14 cellular contexts compared by ENCODE assay signal in the genomic region with DNA sequence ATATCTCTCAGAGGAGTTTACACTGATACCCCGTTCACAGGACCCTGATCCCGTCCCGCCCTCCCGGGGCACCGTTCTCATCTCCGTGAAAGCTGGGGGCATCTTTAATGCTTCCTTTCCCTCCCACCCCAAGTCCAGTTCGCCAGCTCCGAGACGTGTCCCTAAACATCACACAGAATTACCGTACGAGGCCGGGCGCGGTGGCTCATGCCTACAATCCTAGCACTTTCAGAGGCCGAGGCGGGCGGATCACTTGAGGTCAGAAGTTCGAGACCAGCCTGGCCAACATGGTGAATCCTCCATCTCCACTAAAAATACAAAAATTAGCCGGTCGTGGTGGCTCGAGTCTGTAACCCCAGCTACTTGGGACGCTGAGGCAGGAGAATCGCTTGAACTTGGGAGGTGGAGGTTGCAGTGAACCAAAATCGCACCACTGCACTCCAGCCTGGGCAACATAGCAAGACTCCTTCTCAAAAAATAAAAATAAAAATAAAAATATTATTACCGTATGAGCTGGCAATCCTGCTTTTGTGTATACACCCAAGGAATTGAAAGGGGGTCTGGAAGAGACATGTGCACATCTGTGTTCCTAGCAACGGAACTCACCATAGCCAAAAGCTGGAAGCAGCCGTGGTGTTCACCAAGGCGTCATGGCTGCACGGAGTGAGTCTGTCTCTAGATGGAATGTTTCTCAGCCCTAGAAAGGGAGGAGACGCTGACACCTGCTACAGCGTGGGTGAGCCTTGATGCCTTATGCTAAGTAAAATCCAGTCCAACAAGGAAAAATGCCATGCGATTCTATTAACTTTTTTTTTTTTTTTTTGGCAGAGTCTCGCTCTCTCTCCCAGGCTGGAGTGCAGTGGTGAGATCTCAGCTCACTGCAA. TPM values are rescaled to one million over a fixed set of nuclear protein-coding genes. Genes with fewer than 3 reads are reported as not detected.
DNase-seq lines count a peak whose midpoint lies in the region; ATAC-seq and TF ChIP-seq lines count a peak whose summit lies in the region.
"Had no signal": no experiment of that assay in that cellular context is flagged by ENCODE, and none has a peak within 500 bp of the region (broad histone marks: within the 10 kb centered on the region; RNA-seq: fewer than 3 reads in every experiment).

No MANE protein-coding gene starts in this region.

- H3K27ac ChIP-seq in ascending aorta = no peak overlapping the region
- no peak overlapping the region for H3K27ac ChIP-seq in iPS-20b (ENCODE audit: low read length)
- no peak overlapping the region for H3K27ac ChIP-seq in rectal smooth muscle tissue (ENCODE audit: low read depth, low read length)
- H3K27ac ChIP-seq: neutrophil had no signal

- H3K4me3 Mint-ChIP-seq in CD14-positive monocyte = peak overlapping the region; percentile 74 to 90
- H3K4me3 Mint-ChIP-seq: activated CD4-positive, alpha-beta memory T cell treated with anti-CD3 and anti-CD28 coated beads for 36 hours had no signal

- peaks cover 28 to 42% (median 28%) of the 10 kb centered on the region in 3 donors for H3K27me3 Mint-ChIP-seq in CD14-positive monocyte (ENCODE audit: low read depth in 3 of 3)

- H3K27me3 ChIP-seq in ascending aorta = peaks cover 8% of the 10 kb centered on the region
- H3K27me3 ChIP-seq in iPS-20b (ENCODE audit: insufficient read depth, low read length) = peaks cover 89% of the 10 kb centered on the region
- H3K27me3 ChIP-seq in rectal smooth muscle tissue (ENCODE audit: control insufficient read depth, insufficient read depth, low read length) = no peaks in the 10 kb centered on the region

- H3K36me3 Mint-ChIP-seq in CD14-positive monocyte = peaks cover 1 to 3% of the 10 kb centered on the region in 2 donors
- H3K36me3 Mint-ChIP-seq: activated CD4-positive, alpha-beta memory T cell treated with anti-CD3 and anti-CD28 coated beads for 36 hours; T-cell had no signal

- H3K27ac Mint-ChIP-seq in CD14-positive monocyte = peak overlapping the region in 1 of 7 donors; percentile 15
- H3K27ac Mint-ChIP-seq: activated CD4-positive, alpha-beta memory T cell treated with anti-CD3 and anti-CD28 coated beads for 36 hours had no signal

- no peaks in the 10 kb centered on the region for H3K9me3 ChIP-seq in ascending aorta
- H3K9me3 ChIP-seq in iPS-20b (ENCODE audit: insufficient read depth, low read depth, low read length) = peaks cover 2% of the 10 kb centered on the region
- H3K9me3 ChIP-seq: neutrophil had no signal

- H3K9ac ChIP-seq in iPS-20b (ENCODE audit: low read depth, low read length) (no peak overlapping the region), rectal smooth muscle tissue (ENCODE audit: low read length) (no peak overlapping the region)

- in situ Hi-C loops in GM13977 (cut with MboI; ENCODE audit: low pct_unique_long_range_greater_than_20kb, low sequenced_read_pairs, unreplicated experiment) = no loop called here

- TF ChIP-seq CTCF in CD14-positive monocyte (IDR thresholded peaks at IDR 0.05) = no peak
- no peak for TF ChIP-seq CTCF in ascending aorta (IDR thresholded peaks at IDR 0.05)
- TF ChIP-seq CTCF in GM13977 (IDR thresholded peaks at IDR 0.05; ENCODE audit: extremely low read depth, insufficient read depth, missing control alignments) = no peak

- DNase-seq in CD14-positive monocyte (ENCODE audit: low spot score) = no peak
- no peak for DNase-seq in ascending aorta (ENCODE audit: low spot score in 2 of 2)
- no peak for DNase-seq in NCI-H2171 treated with DMSO at 0.1 percent for 48 hours (lab: John Stamatoyannopoulos, UW)
- DNase-seq in GM13977 (ENCODE audit: low spot score) = no peak
- DNase-seq in NCI-H2196 treated with DMSO at 0.1 percent for 48 hours (lab: John Stamatoyannopoulos, UW; ENCODE audit: unreplicated experiment) = no peak
- DNase-seq: activated CD4-positive, alpha-beta memory T cell treated with anti-CD3 and anti-CD28 coated beads for 36 hours; C1 segment of cervical spinal cord; NCI-H2029; stimulated activated CD4-positive, alpha-beta T cell treated with anti-CD3 and anti-CD28 coated beads, Interleukin-4, amount 100 ng/mL, for 4 hours; T-cell had no signal

- H3K36me3 ChIP-seq in ascending aorta (no peaks in the 10 kb centered on the region), iPS-20b (ENCODE audit: insufficient read depth, low read depth, low read length) (no peaks in the 10 kb centered on the region), rectal smooth muscle tissue (ENCODE audit: control insufficient read depth, insufficient read depth, low read length) (no peaks in the 10 kb centered on the region)
- H3K36me3 ChIP-seq: neutrophil had no signal

- H3K4me1 ChIP-seq in ascending aorta (no peaks in the 10 kb centered on the region), iPS-20b (ENCODE audit: insufficient read depth, low read length) (no peaks in the 10 kb centered on the region), rectal smooth muscle tissue (ENCODE audit: control insufficient read depth, insufficient read depth, low read length) (no peaks in the 10 kb centered on the region)

- peaks cover 31% of the 10 kb centered on the region for H3K4me1 Mint-ChIP-seq in CD14-positive monocyte

- peaks cover 17 to 44% (median 27%) of the 10 kb centered on the region in 7 donors for H3K9me3 Mint-ChIP-seq in CD14-positive monocyte
- H3K9me3 Mint-ChIP-seq: activated CD4-positive, alpha-beta memory T cell treated with anti-CD3 and anti-CD28 coated beads for 36 hours; T-cell had no signal

- ATAC-seq in GM21423 (IDR thresholded peaks at IDR 0.05; ENCODE audit: unreplicated experiment) = no peak
- ATAC-seq: T-cell had no signal

- intact Hi-C loops in CD14-positive monocyte (cut with micrococcal nuclease) (no loop called here), ascending aorta (cut with DNase I) (no loop called here)

- H3K4me3 ChIP-seq in ascending aorta (peak overlapping the region; percentile 47 to 51), iPS-20b (ENCODE audit: low read length) (peak overlapping the region; percentile 46; the same call in 1 of the 2 replicates), rectal smooth muscle tissue (ENCODE audit: low read length) (peak overlapping the region; percentile 55)

RNA-seq across cellular contexts. Expression of a gene that starts 1.2 kb away (rescaled TPM):
- polyA plus RNA-seq in CD14-positive monocyte = under 1 TPM in 1 of 2 donors, not detected in 1; 0.50 TPM
- total RNA-seq in ascending aorta = 4.8 TPM
- total RNA-seq: activated CD4-positive, alpha-beta memory T cell treated with anti-CD3 and anti-CD28 coated beads for 36 hours had no signal

RNA-seq across cellular contexts. Expression of a gene that starts 59.7 kb away (rescaled TPM):
- polyA plus RNA-seq in CD14-positive monocyte = 1 to 10 TPM in 1 of 2 donors, under 1 TPM in 1; 0.75 to 2.9 TPM
- total RNA-seq in ascending aorta = 5.3 TPM
